In genomic region chr5:37839441-37840035, GRCh38 we compare ENCODE assay signal across 1 cellular context.
TF ChIP-seq lines count a peak whose summit lies in the region.

No MANE protein-coding gene starts in this region.

TF ChIP-seq in SK-N-SH treated with all-trans-retinoic acid at 6 μM for 48 hours, 23 proteins besides CTCF, POLR2A, EP300 and RAD21 (continued from another document):
- TF ChIP-seq CSRNP3 (CRISPR knock-in tag; IDR thresholded peaks at IDR 0.05) = no peak
- no peak for TF ChIP-seq ZFP3 (CRISPR knock-in tag; IDR thresholded peaks at IDR 0.05)
- no peak for TF ChIP-seq CREB5 (CRISPR knock-in tag; IDR thresholded peaks at IDR 0.05; ENCODE audit: low read depth)
- no peak for TF ChIP-seq OSR1 (CRISPR knock-in tag; IDR thresholded peaks at IDR 0.05)
- no peak for TF ChIP-seq PATZ1 (CRISPR knock-in tag; IDR thresholded peaks at IDR 0.05; ENCODE audit: borderline replicate concordance)
TF ChIP-seq in SK-N-SH treated with all-trans-retinoic acid at 6 μM for 48 hours: peak in this region for 0.
